ENCODE assay signal across 20 cellular contexts in the genomic region with DNA sequence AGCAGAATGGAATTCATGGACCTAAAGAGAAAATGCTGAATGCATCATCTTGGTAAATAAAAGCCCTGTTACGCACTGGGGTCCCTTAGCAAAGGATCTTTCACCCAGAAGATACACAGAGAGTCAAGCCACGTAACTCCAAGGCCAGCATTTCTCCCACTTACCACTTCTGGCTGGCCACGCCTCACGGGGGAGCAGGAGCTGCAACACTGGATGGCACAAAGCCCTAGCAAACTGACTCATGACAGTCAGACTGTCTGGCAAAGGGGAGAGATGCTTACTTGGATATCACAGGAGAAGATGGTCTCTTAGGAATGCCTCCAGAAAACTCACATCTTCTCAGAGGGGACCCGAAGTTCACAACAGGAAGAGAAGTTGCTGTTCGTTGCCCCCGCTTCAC.
"Had no signal": no experiment of that assay in that cellular context is flagged by ENCODE, and none has a peak within 500 bp of the region (broad histone marks: within the 10 kb centered on the region; RNA-seq: fewer than 3 reads in every experiment).

No MANE protein-coding gene starts in this region.

- H3K36me3 ChIP-seq: esophagus squamous epithelium, transverse colon had no signal

- H3K27me3 Mint-ChIP-seq: activated CD4-positive, alpha-beta T cell treated with anti-CD3 and anti-CD28 coated beads, Interleukin-2, amount 10 ng/mL, durations not matched to agents 7 days and 5 days; activated CD8-positive, alpha-beta memory T cell treated with anti-CD3 and anti-CD28 coated beads, Interleukin-2, amount 10 ng/mL, durations not matched to agents 7 days and 5 days; activated CD8-positive, alpha-beta T cell treated with anti-CD3 and anti-CD28 coated beads for 36 hours; stimulated activated memory B cell treated with anti-CD40 and anti-IgM and Interleukin-4, amounts not matched to agents 10 μg/mL and 1 μg/mL and 100 μg/mL, for 72 hours had no signal

- H3K36me3 Mint-ChIP-seq: activated CD8-positive, alpha-beta memory T cell treated with anti-CD3 and anti-CD28 coated beads, Interleukin-2, amount 10 ng/mL, durations not matched to agents 7 days and 5 days; activated naive CD4-positive, alpha-beta T cell treated with anti-CD3 and anti-CD28 coated beads, Interleukin-2, amount 10 ng/mL, durations not matched to agents 7 days and 5 days; immature natural killer cell; memory B cell; stimulated activated memory B cell treated with anti-CD40 and anti-IgM and Interleukin-4, amounts not matched to agents 10 μg/mL and 1 μg/mL and 100 μg/mL, for 72 hours had no signal

- H3K27me3 ChIP-seq: esophagus squamous epithelium, transverse colon had no signal

- DNase-seq: activated CD4-positive, alpha-beta T cell treated with anti-CD3 and anti-CD28 coated beads, Interleukin-2, amount 10 ng/mL, durations not matched to agents 7 days and 5 days; activated CD8-positive, alpha-beta memory T cell treated with anti-CD3 and anti-CD28 coated beads, Interleukin-2, amount 10 ng/mL, durations not matched to agents 7 days and 5 days; activated CD8-positive, alpha-beta T cell treated with anti-CD3 and anti-CD28 coated beads for 36 hours; activated effector memory CD4-positive, alpha-beta T cell treated with anti-CD3 and anti-CD28 coated beads, Interleukin-2, amount 50 U/mL, for 16 hours; activated naive CD4-positive, alpha-beta T cell treated with anti-CD3 and anti-CD28 coated beads, Interleukin-2, amount 10 ng/mL, durations not matched to agents 7 days and 5 days; activated T-cell treated with anti-CD3 and anti-CD28 coated beads for 4 hours; cerebellar nuclear complex; esophagus squamous epithelium; immature natural killer cell; nephron progenitor cell; occipital lobe; stimulated activated CD4-positive, alpha-beta T cell treated with anti-CD3 and anti-CD28 coated beads, Interleukin-15, amount 100 ng/mL, for 24 hours; transverse colon had no signal

- H3K27ac ChIP-seq: coronary artery, esophagus squamous epithelium, transverse colon, VCaP had no signal

- ATAC-seq: activated CD4-positive, CD25-positive, alpha-beta regulatory T cell treated with anti-CD3 and anti-CD28 coated beads, Interleukin-2, amount 50 U/mL, for 24 hours; activated CD8-positive, alpha-beta memory T cell treated with anti-CD3 and anti-CD28 coated beads, Interleukin-2, amount 10 ng/mL, durations not matched to agents 7 days and 5 days; activated CD8-positive, alpha-beta T cell treated with anti-CD3 and anti-CD28 coated beads for 36 hours; sciatic nerve; stimulated activated memory B cell treated with anti-CD40 and anti-IgM and Interleukin-4, amounts not matched to agents 10 μg/mL and 1 μg/mL and 100 μg/mL, for 72 hours had no signal

- H3K4me1 ChIP-seq: transverse colon had no signal

- H3K27ac Mint-ChIP-seq: activated CD4-positive, alpha-beta T cell treated with anti-CD3 and anti-CD28 coated beads, Interleukin-2, amount 10 ng/mL, durations not matched to agents 7 days and 5 days; activated CD8-positive, alpha-beta memory T cell treated with anti-CD3 and anti-CD28 coated beads, Interleukin-2, amount 10 ng/mL, durations not matched to agents 7 days and 5 days; activated CD8-positive, alpha-beta T cell treated with anti-CD3 and anti-CD28 coated beads for 36 hours; activated naive CD4-positive, alpha-beta T cell treated with anti-CD3 and anti-CD28 coated beads, Interleukin-2, amount 10 ng/mL, durations not matched to agents 7 days and 5 days; immature natural killer cell; memory B cell; nephron progenitor cell; stimulated activated memory B cell treated with anti-CD40 and anti-IgM and Interleukin-4, amounts not matched to agents 10 μg/mL and 1 μg/mL and 100 μg/mL, for 72 hours had no signal

- H3K4me3 Mint-ChIP-seq: activated CD4-positive, alpha-beta T cell treated with anti-CD3 and anti-CD28 coated beads, Interleukin-2, amount 10 ng/mL, durations not matched to agents 7 days and 5 days; activated CD8-positive, alpha-beta memory T cell treated with anti-CD3 and anti-CD28 coated beads, Interleukin-2, amount 10 ng/mL, durations not matched to agents 7 days and 5 days; activated CD8-positive, alpha-beta T cell treated with anti-CD3 and anti-CD28 coated beads for 36 hours; activated naive CD4-positive, alpha-beta T cell treated with anti-CD3 and anti-CD28 coated beads, Interleukin-2, amount 10 ng/mL, durations not matched to agents 7 days and 5 days; immature natural killer cell; memory B cell; nephron progenitor cell; stimulated activated memory B cell treated with anti-CD40 and anti-IgM and Interleukin-4, amounts not matched to agents 10 μg/mL and 1 μg/mL and 100 μg/mL, for 72 hours had no signal

- H3K4me2 ChIP-seq: smooth muscle cell had no signal

- H3K4me1 Mint-ChIP-seq: activated CD4-positive, alpha-beta T cell treated with anti-CD3 and anti-CD28 coated beads, Interleukin-2, amount 10 ng/mL, durations not matched to agents 7 days and 5 days; activated CD8-positive, alpha-beta memory T cell treated with anti-CD3 and anti-CD28 coated beads, Interleukin-2, amount 10 ng/mL, durations not matched to agents 7 days and 5 days; activated naive CD4-positive, alpha-beta T cell treated with anti-CD3 and anti-CD28 coated beads, Interleukin-2, amount 10 ng/mL, durations not matched to agents 7 days and 5 days; immature natural killer cell; memory B cell; nephron progenitor cell had no signal

- H3K4me3 ChIP-seq: coronary artery, esophagus squamous epithelium, smooth muscle cell, transverse colon had no signal

- H3K9me3 Mint-ChIP-seq: activated CD4-positive, alpha-beta T cell treated with anti-CD3 and anti-CD28 coated beads, Interleukin-2, amount 10 ng/mL, durations not matched to agents 7 days and 5 days; activated CD8-positive, alpha-beta T cell treated with anti-CD3 and anti-CD28 coated beads for 36 hours; activated naive CD4-positive, alpha-beta T cell treated with anti-CD3 and anti-CD28 coated beads, Interleukin-2, amount 10 ng/mL, durations not matched to agents 7 days and 5 days; immature natural killer cell; memory B cell; stimulated activated memory B cell treated with anti-CD40 and anti-IgM and Interleukin-4, amounts not matched to agents 10 μg/mL and 1 μg/mL and 100 μg/mL, for 72 hours had no signal

- H3K9me3 ChIP-seq: esophagus squamous epithelium, transverse colon had no signal
